Comparison of ENCODE assay signal across 1 cellular context in genomic region chr21:39314155-39315027, GRCh38.
A peak's percentile ranks its signal among the peaks of the same experiment; 100 is the strongest.
TF ChIP-seq lines count a peak whose summit lies in the region.

No MANE protein-coding gene starts in this region.

TF ChIP-seq in K562, 482 proteins besides CTCF, POLR2A, EP300 and RAD21 (continued from another document):
- TF ChIP-seq, protein P1, sequence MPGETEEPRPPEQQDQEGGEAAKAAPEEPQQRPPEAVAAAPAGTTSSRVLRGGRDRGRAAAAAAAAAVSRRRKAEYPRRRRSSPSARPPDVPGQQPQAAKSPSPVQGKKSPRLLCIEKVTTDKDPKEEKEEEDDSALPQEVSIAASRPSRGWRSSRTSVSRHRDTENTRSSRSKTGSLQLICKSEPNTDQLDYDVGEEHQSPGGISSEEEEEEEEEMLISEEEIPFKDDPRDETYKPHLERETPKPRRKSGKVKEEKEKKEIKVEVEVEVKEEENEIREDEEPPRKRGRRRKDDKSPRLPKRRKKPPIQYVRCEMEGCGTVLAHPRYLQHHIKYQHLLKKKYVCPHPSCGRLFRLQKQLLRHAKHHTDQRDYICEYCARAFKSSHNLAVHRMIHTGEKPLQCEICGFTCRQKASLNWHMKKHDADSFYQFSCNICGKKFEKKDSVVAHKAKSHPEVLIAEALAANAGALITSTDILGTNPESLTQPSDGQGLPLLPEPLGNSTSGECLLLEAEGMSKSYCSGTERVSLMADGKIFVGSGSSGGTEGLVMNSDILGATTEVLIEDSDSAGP (CRISPR knock-in tag; IDR thresholded peaks at IDR 0.05) = peak; percentile 71; the same call in 1 of the 2 replicates
- 0 out of 2 replicates have a peak, but pooled peaks have one; percentile 16 for TF ChIP-seq SMARCA4 (IDR thresholded peaks at IDR 0.05)
- no peak for TF ChIP-seq DACH1 (IDR thresholded peaks at IDR 0.05; ENCODE audit: partially characterized antibody)
- no peak for TF ChIP-seq JUNB (CRISPR knock-in tag; conservative IDR thresholded peaks at IDR 0.05)
- no peak for TF ChIP-seq ATF7 (IDR thresholded peaks at IDR 0.05)
- peak in 1 of 2 experiments; percentile 60; a peak in 1 of 4 replicates for TF ChIP-seq FOXK2 (conservative IDR thresholded peaks at IDR 0.05 in 1 of 2, IDR thresholded peaks at IDR 0.05 in 1 of 2; ENCODE audit: low read depth in 2 of 2)
- TF ChIP-seq ZBTB17 (CRISPR knock-in tag; IDR thresholded peaks at IDR 0.05) = peak; percentile 39; the same call in 1 of the 2 replicates
- 0 out of 2 replicates have a peak, but pooled peaks have one; percentile 36 for TF ChIP-seq ETV1 (tag; conservative IDR thresholded peaks at IDR 0.05; ENCODE audit: low read depth)
- TF ChIP-seq DMBX1 (CRISPR knock-in tag; IDR thresholded peaks at IDR 0.05; ENCODE audit: borderline replicate concordance) = no peak
- no peak for TF ChIP-seq HDAC6 (IDR thresholded peaks at IDR 0.05; ENCODE audit: low read depth, low read length)
- TF ChIP-seq ILK (tag; IDR thresholded peaks at IDR 0.05; ENCODE audit: borderline replicate concordance, low read depth) = no peak
- no peak for TF ChIP-seq SRSF1 (IDR thresholded peaks at IDR 0.05; ENCODE audit: low read depth, low read length)
- TF ChIP-seq MTA3 (IDR thresholded peaks at IDR 0.05; ENCODE audit: borderline replicate concordance) = peak; percentile 58; the same call in 1 of the 2 replicates
- TF ChIP-seq HDGF (IDR thresholded peaks at IDR 0.05) = 0 out of 2 replicates have a peak, but pooled peaks have one; percentile 10
- TF ChIP-seq ESRRA (IDR thresholded peaks at IDR 0.05; ENCODE audit: borderline replicate concordance, low read depth) = peak; percentile 87
- TF ChIP-seq TEAD4 (IDR thresholded peaks at IDR 0.05; ENCODE audit: low read length) = peak; percentile 61
- no peak for TF ChIP-seq TEAD4 (CRISPR knock-in tag; IDR thresholded peaks at IDR 0.05; ENCODE audit: borderline replicate concordance)
- TF ChIP-seq STAT5A (IDR thresholded peaks at IDR 0.05; ENCODE audit: borderline replicate concordance, low read length) = 0 out of 2 replicates have a peak, but pooled peaks have one; percentile 12
- no peak for TF ChIP-seq NR4A1 (CRISPR knock-in tag; IDR thresholded peaks at IDR 0.05)
- TF ChIP-seq NR4A1 (tag; IDR thresholded peaks at IDR 0.05) = peak; percentile 37; the same call in 1 of the 2 replicates
- no peak for TF ChIP-seq CHD2 (IDR thresholded peaks at IDR 0.05; ENCODE audit: low read depth, low read length)
- peak in 1 of 2 experiments; percentile 18 for TF ChIP-seq E2F6 (IDR thresholded peaks at IDR 0.05; ENCODE audit: borderline replicate concordance in 1 of 2, extremely low read depth in 1 of 2, insufficient read depth in 1 of 2, insufficient read length in 1 of 2, low read depth in 1 of 2, low read length in 1 of 2, poor library complexity in 1 of 2, severe bottlenecking in 1 of 2)
- TF ChIP-seq ZNF12 (CRISPR knock-in tag; IDR thresholded peaks at IDR 0.05) = peak; percentile 99
- TF ChIP-seq, protein P2, sequence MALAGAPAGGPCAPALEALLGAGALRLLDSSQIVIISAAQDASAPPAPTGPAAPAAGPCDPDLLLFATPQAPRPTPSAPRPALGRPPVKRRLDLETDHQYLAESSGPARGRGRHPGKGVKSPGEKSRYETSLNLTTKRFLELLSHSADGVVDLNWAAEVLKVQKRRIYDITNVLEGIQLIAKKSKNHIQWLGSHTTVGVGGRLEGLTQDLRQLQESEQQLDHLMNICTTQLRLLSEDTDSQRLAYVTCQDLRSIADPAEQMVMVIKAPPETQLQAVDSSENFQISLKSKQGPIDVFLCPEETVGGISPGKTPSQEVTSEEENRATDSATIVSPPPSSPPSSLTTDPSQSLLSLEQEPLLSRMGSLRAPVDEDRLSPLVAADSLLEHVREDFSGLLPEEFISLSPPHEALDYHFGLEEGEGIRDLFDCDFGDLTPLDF (CRISPR knock-in tag; IDR thresholded peaks at IDR 0.05) = 0 out of 2 replicates have a peak, but pooled peaks have one; percentile 11
- TF ChIP-seq ERF (CRISPR knock-in tag; IDR thresholded peaks at IDR 0.05) = peak; percentile 22; the same call in 1 of the 2 replicates
- no peak for TF ChIP-seq PRPF4 (IDR thresholded peaks at IDR 0.05; ENCODE audit: insufficient read depth, low read depth, low read length, poor library complexity, severe bottlenecking)
- TF ChIP-seq RBBP5 (IDR thresholded peaks at IDR 0.05; ENCODE audit: borderline replicate concordance, insufficient read depth, low read length, poor library complexity, severe bottlenecking) = peak; percentile 73
- TF ChIP-seq, protein P3, sequence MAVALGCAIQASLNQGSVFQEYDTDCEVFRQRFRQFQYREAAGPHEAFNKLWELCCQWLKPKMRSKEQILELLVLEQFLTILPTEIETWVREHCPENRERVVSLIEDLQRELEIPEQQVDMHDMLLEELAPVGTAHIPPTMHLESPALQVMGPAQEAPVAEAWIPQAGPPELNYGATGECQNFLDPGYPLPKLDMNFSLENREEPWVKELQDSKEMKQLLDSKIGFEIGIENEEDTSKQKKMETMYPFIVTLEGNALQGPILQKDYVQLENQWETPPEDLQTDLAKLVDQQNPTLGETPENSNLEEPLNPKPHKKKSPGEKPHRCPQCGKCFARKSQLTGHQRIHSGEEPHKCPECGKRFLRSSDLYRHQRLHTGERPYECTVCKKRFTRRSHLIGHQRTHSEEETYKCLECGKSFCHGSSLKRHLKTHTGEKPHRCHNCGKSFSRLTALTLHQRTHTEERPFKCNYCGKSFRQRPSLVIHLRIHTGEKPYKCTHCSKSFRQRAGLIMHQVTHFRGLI (CRISPR knock-in tag; IDR thresholded peaks at IDR 0.05) = no peak
- TF ChIP-seq ZNF217 (CRISPR knock-in tag; IDR thresholded peaks at IDR 0.05) = no peak
- TF ChIP-seq, protein P4, sequence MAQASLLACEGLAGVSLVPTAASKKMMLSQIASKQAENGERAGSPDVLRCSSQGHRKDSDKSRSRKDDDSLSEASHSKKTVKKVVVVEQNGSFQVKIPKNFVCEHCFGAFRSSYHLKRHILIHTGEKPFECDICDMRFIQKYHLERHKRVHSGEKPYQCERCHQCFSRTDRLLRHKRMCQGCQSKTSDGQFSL (CRISPR knock-in tag; IDR thresholded peaks at IDR 0.05) = peak; percentile 26; the same call in 1 of the 2 replicates
- TF ChIP-seq, protein P4 (tag; IDR thresholded peaks at IDR 0.05) = no peak
- 0 out of 2 replicates have a peak, but pooled peaks have one; percentile 12 for TF ChIP-seq SUPT5H (IDR thresholded peaks at IDR 0.05)
- 0 out of 2 replicates have a peak, but pooled peaks have one; percentile 25 for TF ChIP-seq SRSF3 (IDR thresholded peaks at IDR 0.05; ENCODE audit: insufficient read depth, low read length)
- 0 out of 2 replicates have a peak, but pooled peaks have one; percentile 13 for TF ChIP-seq ZNF143 (CRISPR knock-in tag; IDR thresholded peaks at IDR 0.05)
- no peak for TF ChIP-seq SLC30A9 (CRISPR knock-in tag; IDR thresholded peaks at IDR 0.05)
- TF ChIP-seq ZNF263 (CRISPR knock-in tag; IDR thresholded peaks at IDR 0.05; ENCODE audit: borderline replicate concordance) = peak; percentile 65
TF ChIP-seq in K562: peak in this region for 45.
